In the genomic region with DNA sequence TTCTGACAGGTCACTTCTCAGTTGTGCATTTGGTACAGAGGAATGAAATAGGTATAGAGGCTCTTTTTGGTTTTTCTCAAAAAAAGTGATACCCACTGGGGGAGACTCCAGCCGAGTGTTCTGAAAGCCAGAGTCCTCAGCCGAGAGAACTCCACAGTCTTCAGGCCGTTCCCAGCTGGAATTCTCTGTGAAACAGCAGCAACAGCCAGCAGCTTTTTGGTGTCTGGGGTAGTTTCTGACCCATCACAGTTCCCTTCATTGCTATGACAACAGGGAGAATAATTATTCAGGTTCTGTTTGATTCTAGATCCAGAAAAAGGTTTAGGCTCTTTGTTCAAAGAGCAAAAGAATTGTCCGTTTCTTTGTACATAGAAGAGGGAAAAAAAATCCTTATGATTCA, we compare ENCODE assay signal across 12 cellular contexts.
DNase-seq lines count a peak whose midpoint lies in the region; ATAC-seq, FAIRE-seq and TF ChIP-seq lines count a peak whose summit lies in the region.
"Had no signal": no experiment of that assay in that cellular context is flagged by ENCODE, and none has a peak within 500 bp of the region (broad histone marks: within the 10 kb centered on the region; RNA-seq: fewer than 3 reads in every experiment).

No MANE protein-coding gene starts in this region.

- TF ChIP-seq CTCF in HFF-Myc (IDR thresholded peaks at IDR 0.05; ENCODE audit: low read depth, low read length, missing control alignments) (no peak), brain microvascular endothelial cell (IDR thresholded peaks at IDR 0.05; ENCODE audit: low read depth, low read length, missing control alignments) (no peak), keratinocyte (optimal IDR thresholded peaks at IDR 0.05 in 1 of 3, IDR thresholded peaks at IDR 0.05 in 1 of 3, conservative IDR thresholded peaks at IDR 0.05 in 1 of 3; ENCODE audit: extremely low read depth in 1 of 3, insufficient read depth in 2 of 3, low read length in 3 of 3) (no peak), gastrocnemius medialis (IDR thresholded peaks at IDR 0.05 in 4 of 5, conservative IDR thresholded peaks at IDR 0.05 in 1 of 5) (no peak), tibial artery (IDR thresholded peaks at IDR 0.05) (no peak)

- H3K9me1 ChIP-seq in keratinocyte (ENCODE audit: control insufficient read depth, extremely low read depth, insufficient read depth, low read length) = peaks cover 3% of the 10 kb centered on the region

- H3K4me2 ChIP-seq in keratinocyte (ENCODE audit: control insufficient read depth, extremely low read depth, insufficient read depth, low read depth, low read length) = peak overlapping the region; percentile 73

- ATAC-seq in gastrocnemius medialis (no peak), GM18873 (IDR thresholded peaks at IDR 0.05; ENCODE audit: low FRiP score, unreplicated experiment) (no peak)
- ATAC-seq: natural killer cell treated with Interleukin-12 subunit alpha and Interleukin-12 subunit beta and Interleukin-15 and Interleukin-18, amount 100 ng/mL, for 72 hours had no signal

- no peak for DNase-seq in HFF-Myc (ENCODE audit: extremely low read depth, low read depth)
- peak; percentile 3 for DNase-seq in brain microvascular endothelial cell
- no peak for DNase-seq in keratinocyte (ENCODE audit: low read depth, low spot score)
- no peak for DNase-seq in gastrocnemius medialis
- DNase-seq in effector CD4-positive, alpha-beta T cell = no peak
- no peak for DNase-seq in tibial artery
- DNase-seq in mesenteric fat pad (ENCODE audit: low spot score) = no peak
- DNase-seq: activated CD4-positive, CD25-positive, alpha-beta regulatory T cell treated with anti-CD3 and anti-CD28 coated beads, Interleukin-2, amount 50 U/mL, for 72 hours; stimulated activated CD4-positive, alpha-beta T cell treated with anti-CD3 and anti-CD28 coated beads, Interleukin-4, amount 100 ng/mL, for 4 hours; transverse colon had no signal

- peak overlapping the region; percentile 8 for H3K9ac ChIP-seq in keratinocyte (ENCODE audit: control insufficient read depth, extremely low read depth, insufficient read depth, low read length)

- no peaks in the 10 kb centered on the region for H3K27me3 ChIP-seq in brain microvascular endothelial cell (replicated peaks)
- no peaks in the 10 kb centered on the region for H3K27me3 ChIP-seq in keratinocyte (ENCODE audit: control insufficient read depth, extremely low read depth, insufficient read depth, low read length)
- H3K27me3 ChIP-seq in gastrocnemius medialis = no peaks in the 10 kb centered on the region
- no peaks in the 10 kb centered on the region for H3K27me3 ChIP-seq in tibial artery
- H3K27me3 ChIP-seq: transverse colon had no signal

- H3K9me3 ChIP-seq in keratinocyte (ENCODE audit: control insufficient read depth, low read depth, low read length) (no peaks in the 10 kb centered on the region), gastrocnemius medialis (no peaks in the 10 kb centered on the region), tibial artery (no peaks in the 10 kb centered on the region)
- H3K9me3 ChIP-seq: transverse colon had no signal

- dilution Hi-C loops in keratinocyte (cut with MboI; ENCODE audit: extremely low pct_ligation_motif_present, low sequenced_read_pairs) = no loop called here

- H3K4me3 ChIP-seq in HFF-Myc (replicated peaks; ENCODE audit: low read depth, low read length) (0 out of 2 replicates have a peak overlapping the region, but pooled peaks have one; percentile 4), brain microvascular endothelial cell (ENCODE audit: low read depth, low read length) (peak overlapping the region; percentile 31), keratinocyte (ENCODE audit: control insufficient read depth in 2 of 3, extremely low read depth in 1 of 3, insufficient read depth in 2 of 3, low read depth in 1 of 3, low read length in 3 of 3) (peak overlapping the region in 2 of 3 experiments; percentile 24 to 40), gastrocnemius medialis (peak overlapping the region; percentile 36 to 45 (median 42)), tibial artery (no peak overlapping the region)

- TF ChIP-seq POLR2A in gastrocnemius medialis (IDR thresholded peaks at IDR 0.05) = no peak

- peaks cover 1% of the 10 kb centered on the region for H3K79me2 ChIP-seq in keratinocyte (ENCODE audit: control insufficient read depth, insufficient read depth, low read length)

- peaks cover 28% of the 10 kb centered on the region for H3K4me1 ChIP-seq in keratinocyte (ENCODE audit: control insufficient read depth, extremely low read depth, insufficient read depth, low read length)
- H3K4me1 ChIP-seq in gastrocnemius medialis = peaks cover 46 to 59% of the 10 kb centered on the region in 2 donors
- H3K4me1 ChIP-seq in tibial artery = peaks cover 0 to 53% (median 25%) of the 10 kb centered on the region in 4 donors

- FAIRE-seq in keratinocyte (lab: Jason Lieb, UNC) = no peak

- H3K27ac ChIP-seq in brain microvascular endothelial cell (peak overlapping the region; percentile 19), keratinocyte (ENCODE audit: control insufficient read depth, insufficient read depth, low read length) (no peak overlapping the region), gastrocnemius medialis (peak overlapping the region; percentile 84 to 94 (median 92)), tibial artery (peak overlapping the region in 1 of 2 donors; percentile 13)
- H3K27ac ChIP-seq: transverse colon had no signal

- H3K36me3 ChIP-seq in brain microvascular endothelial cell (replicated peaks) = no peaks in the 10 kb centered on the region
- no peaks in the 10 kb centered on the region for H3K36me3 ChIP-seq in keratinocyte (ENCODE audit: control insufficient read depth in 2 of 2, extremely low read depth in 1 of 2, insufficient read depth in 2 of 2, low read length in 2 of 2)
- no peaks in the 10 kb centered on the region for H3K36me3 ChIP-seq in gastrocnemius medialis
- no peaks in the 10 kb centered on the region for H3K36me3 ChIP-seq in tibial artery
- H3K36me3 ChIP-seq: transverse colon had no signal

- no peaks in the 10 kb centered on the region for H4K20me1 ChIP-seq in keratinocyte (ENCODE audit: control insufficient read depth, extremely low read depth, insufficient read depth, low read length)

- in situ Hi-C loops in brain microvascular endothelial cell (cut with HindIII; ENCODE audit: low pct_ligation_motif_present, low sequenced_read_pairs) (no loop called here), gastrocnemius medialis (cut with MboI; ENCODE audit: low sequenced_read_pairs in 4 of 4) (no loop called here)

- intact Hi-C loops in gastrocnemius medialis (cut with DNase I; ENCODE audit: low total_unique reads) = no loop called here
- intact Hi-C loops in tibial artery (cut with DNase I; ENCODE audit: low total_unique reads) = no loop called here

- no peak overlapping the region for H2AFZ ChIP-seq in keratinocyte (ENCODE audit: control insufficient read depth, low read length)

Comparison
In these comparisons a context has a peak if more than half of its experiments do, and no peak if none do; other contexts are left out.
1. H3K4me3 ChIP-seq: peak in HFF-Myc (single experiment), brain microvascular endothelial cell (single experiment), keratinocyte (2 of 3) and gastrocnemius medialis (4 of 4); none in tibial artery (0 of 2).